In the genomic region with DNA sequence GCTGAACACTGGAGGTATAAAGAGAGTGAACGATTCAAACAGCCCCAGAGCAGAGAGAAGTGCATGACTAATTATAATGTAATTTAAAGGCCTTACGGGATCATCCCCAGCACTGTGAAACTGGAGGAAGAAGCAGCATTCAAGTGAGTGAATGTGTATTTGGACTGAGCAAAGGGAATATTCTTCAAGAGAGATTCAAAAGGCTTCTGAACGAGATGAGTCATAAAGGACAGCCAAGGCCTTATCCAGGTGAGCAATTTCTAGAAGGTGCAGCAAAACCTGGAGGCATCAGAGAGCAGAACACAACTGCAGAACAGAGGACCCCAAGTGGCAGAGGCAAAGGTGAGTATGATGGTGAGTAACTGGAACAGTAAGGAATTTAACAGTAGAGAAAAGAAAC, we compare ENCODE assay signal across 9 cellular contexts.
DNase-seq lines count a peak whose midpoint lies in the region; ATAC-seq and TF ChIP-seq lines count a peak whose summit lies in the region.
"Had no signal": no experiment of that assay in that cellular context is flagged by ENCODE, and none has a peak within 500 bp of the region (broad histone marks: within the 10 kb centered on the region; RNA-seq: fewer than 3 reads in every experiment).

No MANE protein-coding gene starts in this region.

- peak; percentile 57 to 60 for ATAC-seq in activated T-cell treated with anti-CD3 and anti-CD28 coated beads, Interleukin-2, amount 50 U/mL, for 4 hours
- ATAC-seq in HG02840 (IDR thresholded peaks at IDR 0.05; ENCODE audit: low FRiP score, unreplicated experiment): peak; percentile 56
- ATAC-seq in T-helper 17 cell: no peak
- ATAC-seq in stimulated activated naive B cell treated with anti-CD40 and anti-IgM and Interleukin-4, amounts not matched to agents 10 μg/mL and 1 μg/mL and 100 μg/mL, for 72 hours (replicated peaks): peak; percentile 47 to 64

- DNase-seq in activated T-cell treated with anti-CD3 and anti-CD28 coated beads, Interleukin-2, amount 50 U/mL, for 4 hours: no peak
- DNase-seq in activated T-cell treated with anti-CD3 and anti-CD28 coated beads, Interleukin-2, amount 50 U/mL, for 48 hours: no peak
- DNase-seq in T-helper 17 cell (no peak), immature natural killer cell (no peak), NCI-H2227 (lab: John Stamatoyannopoulos, UW; ENCODE audit: unreplicated experiment) (no peak), endodermal cell (no peak)
- no peak for DNase-seq in stimulated activated naive B cell treated with anti-CD40 and anti-IgM and Interleukin-4, amounts not matched to agents 10 μg/mL and 1 μg/mL and 100 μg/mL, for 72 hours
- DNase-seq: C1 segment of cervical spinal cord had no signal

- H3K27me3 Mint-ChIP-seq in activated T-cell treated with anti-CD3 and anti-CD28 coated beads, Interleukin-2, amount 50 U/mL, for 4 hours (ENCODE audit: low read depth): no peaks in the 10 kb centered on the region
- H3K27me3 Mint-ChIP-seq in T-helper 17 cell: no peaks in the 10 kb centered on the region
- no peaks in the 10 kb centered on the region for H3K27me3 Mint-ChIP-seq in stimulated activated naive B cell treated with anti-CD40 and anti-IgM and Interleukin-4, amounts not matched to agents 10 μg/mL and 1 μg/mL and 100 μg/mL, for 72 hours
- H3K27me3 Mint-ChIP-seq in immature natural killer cell (ENCODE audit: low read depth in 3 of 3): no peaks in the 10 kb centered on the region
- H3K27me3 Mint-ChIP-seq in endodermal cell (ENCODE audit: insufficient read depth): no peaks in the 10 kb centered on the region

- TF ChIP-seq CTCF in endodermal cell (conservative IDR thresholded peaks at IDR 0.05): no peak

- no peak overlapping the region for H3K27ac ChIP-seq in endodermal cell (ENCODE audit: low read depth, low read length)

- H3K36me3 Mint-ChIP-seq in activated T-cell treated with anti-CD3 and anti-CD28 coated beads, Interleukin-2, amount 50 U/mL, for 4 hours (ENCODE audit: insufficient read depth): no peaks in the 10 kb centered on the region
- H3K36me3 Mint-ChIP-seq in T-helper 17 cell (ENCODE audit: low read depth): no peaks in the 10 kb centered on the region
- peaks cover 10 to 25% of the 10 kb centered on the region in 2 donors for H3K36me3 Mint-ChIP-seq in stimulated activated naive B cell treated with anti-CD40 and anti-IgM and Interleukin-4, amounts not matched to agents 10 μg/mL and 1 μg/mL and 100 μg/mL, for 72 hours
- no peaks in the 10 kb centered on the region for H3K36me3 Mint-ChIP-seq in immature natural killer cell
- peaks cover 37% of the 10 kb centered on the region for H3K36me3 Mint-ChIP-seq in endodermal cell (ENCODE audit: low read depth)

- no peaks in the 10 kb centered on the region for H3K9me3 Mint-ChIP-seq in activated T-cell treated with anti-CD3 and anti-CD28 coated beads, Interleukin-2, amount 50 U/mL, for 4 hours
- H3K9me3 Mint-ChIP-seq in stimulated activated naive B cell treated with anti-CD40 and anti-IgM and Interleukin-4, amounts not matched to agents 10 μg/mL and 1 μg/mL and 100 μg/mL, for 72 hours: peaks cover 5 to 8% of the 10 kb centered on the region in 2 donors
- H3K9me3 Mint-ChIP-seq in immature natural killer cell (no peaks in the 10 kb centered on the region), endodermal cell (peaks cover 2% of the 10 kb centered on the region)

- peaks cover 76% of the 10 kb centered on the region for H3K36me3 ChIP-seq in endodermal cell (ENCODE audit: control insufficient read depth, insufficient read depth, low read length)

- no peak overlapping the region for H3K4me3 Mint-ChIP-seq in activated T-cell treated with anti-CD3 and anti-CD28 coated beads, Interleukin-2, amount 50 U/mL, for 4 hours
- H3K4me3 Mint-ChIP-seq in T-helper 17 cell: peak overlapping the region; percentile 58
- peak overlapping the region in 1 of 2 donors; percentile 67 for H3K4me3 Mint-ChIP-seq in stimulated activated naive B cell treated with anti-CD40 and anti-IgM and Interleukin-4, amounts not matched to agents 10 μg/mL and 1 μg/mL and 100 μg/mL, for 72 hours
- no peak overlapping the region for H3K4me3 Mint-ChIP-seq in immature natural killer cell
- H3K4me3 Mint-ChIP-seq in endodermal cell: no peak overlapping the region

- no peaks in the 10 kb centered on the region for H3K4me1 ChIP-seq in endodermal cell (ENCODE audit: control insufficient read depth, insufficient read depth, low read length)

- H3K27ac Mint-ChIP-seq in T-helper 17 cell (peak overlapping the region; percentile 37), immature natural killer cell (no peak overlapping the region), endodermal cell (no peak overlapping the region)
- H3K27ac Mint-ChIP-seq in stimulated activated naive B cell treated with anti-CD40 and anti-IgM and Interleukin-4, amounts not matched to agents 10 μg/mL and 1 μg/mL and 100 μg/mL, for 72 hours: peak overlapping the region; percentile 48

- no peaks in the 10 kb centered on the region for H3K9me3 ChIP-seq in T-helper 17 cell (ENCODE audit: control insufficient read depth, low read length, poor library complexity, severe bottlenecking)
- H3K9me3 ChIP-seq in endodermal cell (ENCODE audit: control insufficient read depth, low read length): no peaks in the 10 kb centered on the region

- H3K4me3 ChIP-seq in endodermal cell (ENCODE audit: low read length): no peak overlapping the region

- WGBS in endodermal cell (ENCODE audit: insufficient coverage in 1 of 2, insufficient read length in 1 of 2), 2 experiments: 91 to 93% methylated on average over 3 of the region's 3 CpGs

- no peaks in the 10 kb centered on the region for H3K27me3 ChIP-seq in endodermal cell (ENCODE audit: control insufficient read depth, insufficient read depth, low read length, poor library complexity, severe bottlenecking)

- H3K9ac ChIP-seq in endodermal cell (ENCODE audit: extremely low read depth, low read length, poor library complexity, severe bottlenecking): no peak overlapping the region

- H3K4me1 Mint-ChIP-seq in activated T-cell treated with anti-CD3 and anti-CD28 coated beads, Interleukin-2, amount 50 U/mL, for 4 hours (ENCODE audit: low read depth): peaks cover 24% of the 10 kb centered on the region
- H3K4me1 Mint-ChIP-seq in T-helper 17 cell: peaks cover 13% of the 10 kb centered on the region
- H3K4me1 Mint-ChIP-seq in stimulated activated naive B cell treated with anti-CD40 and anti-IgM and Interleukin-4, amounts not matched to agents 10 μg/mL and 1 μg/mL and 100 μg/mL, for 72 hours: peaks cover 20 to 29% of the 10 kb centered on the region in 2 donors
- no peaks in the 10 kb centered on the region for H3K4me1 Mint-ChIP-seq in immature natural killer cell
- peaks cover 3% of the 10 kb centered on the region for H3K4me1 Mint-ChIP-seq in endodermal cell

Comparison
In these comparisons a context has a peak if more than half of its experiments do, and no peak if none do; other contexts are left out.
1. H3K27ac Mint-ChIP-seq: peak in T-helper 17 cell (single experiment) and stimulated activated naive B cell treated with anti-CD40 and anti-IgM and Interleukin-4, amounts not matched to agents 10 μg/mL and 1 μg/mL and 100 μg/mL, for 72 hours (single experiment); none in immature natural killer cell (0 of 6) and endodermal cell (single experiment).